ENCODE assay signal across 27 cellular contexts in genomic region chr4:54556587-54556986, GRCh38.
"Had no signal": no experiment of that assay in that cellular context is flagged by ENCODE, and none has a peak within 500 bp of the region (broad histone marks: within the 10 kb centered on the region; RNA-seq: fewer than 3 reads in every experiment).

No MANE protein-coding gene starts in this region.

- H3K27ac Mint-ChIP-seq: effector memory CD8-positive, alpha-beta T cell; naive thymus-derived CD4-positive, alpha-beta T cell; nephron; neural progenitor cell; progenitor cell of endocrine pancreas had no signal

- ATAC-seq: effector memory CD8-positive, alpha-beta T cell; heart right ventricle; left cardiac atrium; lower lobe of right lung; naive thymus-derived CD4-positive, alpha-beta T cell; right lobe of liver had no signal

- H3K9me3 ChIP-seq: esophagus squamous epithelium, heart right ventricle, left ventricle myocardium inferior, lower lobe of right lung, right lobe of liver, testis, tibial artery, upper lobe of left lung had no signal

- H3K79me2 ChIP-seq: parathyroid adenoma had no signal

- H3K4me3 ChIP-seq: coronary artery, esophagus squamous epithelium, heart right ventricle, left ventricle myocardium inferior, lower lobe of right lung, neural progenitor cell, right lobe of liver, smooth muscle cell, testis, tibial artery, upper lobe of left lung had no signal

- H3K9me3 Mint-ChIP-seq: naive thymus-derived CD4-positive, alpha-beta T cell; nephron; neural progenitor cell had no signal

- H3K4me1 Mint-ChIP-seq: naive thymus-derived CD4-positive, alpha-beta T cell; nephron had no signal

- H3K27me3 ChIP-seq: esophagus squamous epithelium, heart right ventricle, neural progenitor cell, right lobe of liver, testis, tibial artery, upper lobe of left lung had no signal

- H3K4me1 ChIP-seq: esophagus squamous epithelium, left ventricle myocardium inferior, lower lobe of right lung, neural progenitor cell, parathyroid adenoma, right lobe of liver, testis had no signal

- H3K4me2 ChIP-seq: neural progenitor cell, smooth muscle cell had no signal

- H3K36me3 Mint-ChIP-seq: naive thymus-derived CD4-positive, alpha-beta T cell; neural progenitor cell had no signal

- H3K27ac ChIP-seq: coronary artery, esophagus squamous epithelium, heart right ventricle, left ventricle myocardium inferior, lower lobe of right lung, neural progenitor cell, parathyroid adenoma, right lobe of liver, testis, tibial artery, upper lobe of left lung had no signal

- H3K4me3 Mint-ChIP-seq: effector memory CD8-positive, alpha-beta T cell; naive thymus-derived CD4-positive, alpha-beta T cell; nephron; neural progenitor cell had no signal

- DNase-seq: dermis blood vessel endothelial cell; effector memory CD8-positive, alpha-beta T cell; esophagus squamous epithelium; foreskin melanocyte; glutamatergic neuron; heart right ventricle; hippocampal formation; left cardiac atrium; left ventricle myocardium inferior; lower lobe of right lung; naive thymus-derived CD4-positive, alpha-beta T cell; right lobe of liver; stimulated activated CD4-positive, alpha-beta T cell treated with anti-CD3 and anti-CD28 coated beads, Interleukin-12 subunit alpha, Interleukin-12 subunit beta, amount 100 ng/mL, for 4 hours; stimulated activated CD4-positive, alpha-beta T cell treated with anti-CD3 and anti-CD28 coated beads, Interleukin-1b, Interleukin-23, amount 100 ng/mL, for 48 hours; stimulated activated CD4-positive, alpha-beta T cell treated with anti-CD3 and anti-CD28 coated beads, Interleukin-4, amount 100 ng/mL, for 1 hour; stimulated activated CD8-positive, alpha-beta memory T cell treated with anti-CD3 and anti-CD28 coated beads, Interleukin-4, amount 100 ng/mL, for 48 hours; stimulated activated naive CD4-positive, alpha-beta T cell treated with Interleukin-2 at 50 U/mL for 16 hours; substantia nigra; testis; tibial artery; upper lobe of left lung had no signal

- H3K36me3 ChIP-seq: esophagus squamous epithelium, heart right ventricle, left ventricle myocardium inferior, lower lobe of right lung, neural progenitor cell, right lobe of liver, tibial artery, upper lobe of left lung had no signal

- H2AFZ ChIP-seq: neural progenitor cell, parathyroid adenoma had no signal
